ENCODE assay signal across 28 cellular contexts in genomic region chr13:28306325-28306724, GRCh38.
"Had no signal": no experiment of that assay in that cellular context is flagged by ENCODE, and none has a peak within 500 bp of the region (broad histone marks: within the 10 kb centered on the region; RNA-seq: fewer than 3 reads in every experiment).

No MANE protein-coding gene starts in this region.

- H3K9ac ChIP-seq: KMS-11 had no signal

- H3K4me3 ChIP-seq: ascending aorta, cardiac muscle cell, colonic mucosa, PC-9 had no signal

- H3K4me1 ChIP-seq: ascending aorta, colonic mucosa had no signal

- H2AFZ ChIP-seq: PC-9 had no signal

- H3K4me2 ChIP-seq: KMS-11, PC-9 had no signal

- DNase-seq: activated CD4-positive, alpha-beta T cell treated with anti-CD3 and anti-CD28 coated beads, Interleukin-2, amount 10 ng/mL, durations not matched to agents 24 days and 14 days; activated CD4-positive, alpha-beta T cell treated with anti-CD3 and anti-CD28 coated beads, Interleukin-2, amount 50 U/mL, for 4 hours; activated CD8-positive, alpha-beta T cell treated with anti-CD3 and anti-CD28 coated beads for 36 hours; activated effector memory CD4-positive, alpha-beta T cell treated with anti-CD3 and anti-CD28 coated beads, Interleukin-2, amount 50 U/mL, for 16 hours; activated naive CD4-positive, alpha-beta T cell; activated naive CD8-positive, alpha-beta T cell treated with anti-CD3 and anti-CD28 coated beads, Interleukin-2, amount 10 ng/mL, durations not matched to agents 7 days and 5 days; activated T-cell treated with anti-CD3 and anti-CD28 coated beads, Interleukin-2, amount 50 U/mL, for 1 hour; activated T-cell treated with anti-CD3 and anti-CD28 coated beads, Interleukin-2, amount 50 U/mL, for 72 hours; amygdala; colonic mucosa; NCI-H1048; NCI-H1105 treated with DMSO at 0.1 percent for 48 hours; NCI-H1436 treated with DMSO at 0.1 percent for 48 hours; NCI-H1694 treated with DMSO at 0.1 percent for 48 hours; NCI-H2029; NCI-H345; NCI-H524 treated with DMSO at 0.1 percent for 48 hours; PC-9; SIG-M5; SW 1271; T1000 had no signal

- H3K36me3 ChIP-seq: ascending aorta, cardiac muscle cell, colonic mucosa had no signal

- H3K27me3 ChIP-seq: ascending aorta, cardiac muscle cell, colonic mucosa had no signal

- ATAC-seq: activated CD8-positive, alpha-beta T cell treated with anti-CD3 and anti-CD28 coated beads for 36 hours; activated T-cell treated with anti-CD3 and anti-CD28 coated beads, Interleukin-2, amount 50 U/mL, for 72 hours; activated T-helper 17 cell treated with anti-CD3 and anti-CD28 coated beads, Interleukin-2, amount 50 U/mL, for 72 hours; Right ventricle myocardium inferior; SK-N-SH treated with all-trans-retinoic acid at 6 μM for 48 hours had no signal

- H3K9me3 ChIP-seq: ascending aorta, colonic mucosa had no signal

- H3K27ac ChIP-seq: ascending aorta, cardiac muscle cell, colonic mucosa, KMS-11, PC-9, RWPE1 had no signal
